In the genomic region with DNA sequence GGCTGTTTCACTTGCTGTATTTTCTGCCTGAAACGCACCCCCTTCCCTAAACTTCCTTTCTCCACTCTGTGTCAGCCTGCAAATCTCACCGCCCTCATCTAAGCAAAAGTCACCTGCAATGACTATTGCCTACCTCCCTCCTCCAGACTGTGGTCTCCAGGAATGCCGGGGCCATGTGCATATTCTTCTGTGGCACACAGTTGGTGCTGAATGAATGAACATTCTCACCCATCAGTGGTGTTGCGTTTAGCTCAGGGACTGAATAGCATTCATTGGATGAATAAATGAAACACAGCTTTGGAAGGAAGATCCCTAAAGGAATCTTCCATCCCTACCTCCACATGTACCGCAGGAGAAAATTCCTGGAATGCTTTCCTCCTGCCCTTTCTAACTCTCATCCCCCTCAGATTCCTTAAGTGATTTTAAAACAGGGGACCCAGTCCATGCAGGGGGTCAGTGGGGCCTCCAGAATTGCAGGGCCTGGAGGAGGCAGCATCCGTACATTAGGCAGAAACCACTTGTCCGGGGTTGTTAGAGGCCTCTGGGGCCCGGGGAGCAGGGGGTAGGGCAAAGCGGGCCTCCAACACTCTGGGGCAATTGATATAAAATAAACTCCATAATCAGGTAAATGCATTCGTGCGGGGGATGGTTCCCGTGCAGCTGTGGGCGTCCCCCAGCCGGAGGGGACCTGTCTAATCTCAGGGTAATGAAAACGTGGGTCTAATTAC, we compare ENCODE assay signal across 1 cellular context.
TF ChIP-seq lines count a peak whose summit lies in the region.

No MANE protein-coding gene starts in this region.

TF ChIP-seq in GM23338, 12 proteins besides CTCF, POLR2A, EP300 and RAD21:
- TF ChIP-seq, protein P1, sequence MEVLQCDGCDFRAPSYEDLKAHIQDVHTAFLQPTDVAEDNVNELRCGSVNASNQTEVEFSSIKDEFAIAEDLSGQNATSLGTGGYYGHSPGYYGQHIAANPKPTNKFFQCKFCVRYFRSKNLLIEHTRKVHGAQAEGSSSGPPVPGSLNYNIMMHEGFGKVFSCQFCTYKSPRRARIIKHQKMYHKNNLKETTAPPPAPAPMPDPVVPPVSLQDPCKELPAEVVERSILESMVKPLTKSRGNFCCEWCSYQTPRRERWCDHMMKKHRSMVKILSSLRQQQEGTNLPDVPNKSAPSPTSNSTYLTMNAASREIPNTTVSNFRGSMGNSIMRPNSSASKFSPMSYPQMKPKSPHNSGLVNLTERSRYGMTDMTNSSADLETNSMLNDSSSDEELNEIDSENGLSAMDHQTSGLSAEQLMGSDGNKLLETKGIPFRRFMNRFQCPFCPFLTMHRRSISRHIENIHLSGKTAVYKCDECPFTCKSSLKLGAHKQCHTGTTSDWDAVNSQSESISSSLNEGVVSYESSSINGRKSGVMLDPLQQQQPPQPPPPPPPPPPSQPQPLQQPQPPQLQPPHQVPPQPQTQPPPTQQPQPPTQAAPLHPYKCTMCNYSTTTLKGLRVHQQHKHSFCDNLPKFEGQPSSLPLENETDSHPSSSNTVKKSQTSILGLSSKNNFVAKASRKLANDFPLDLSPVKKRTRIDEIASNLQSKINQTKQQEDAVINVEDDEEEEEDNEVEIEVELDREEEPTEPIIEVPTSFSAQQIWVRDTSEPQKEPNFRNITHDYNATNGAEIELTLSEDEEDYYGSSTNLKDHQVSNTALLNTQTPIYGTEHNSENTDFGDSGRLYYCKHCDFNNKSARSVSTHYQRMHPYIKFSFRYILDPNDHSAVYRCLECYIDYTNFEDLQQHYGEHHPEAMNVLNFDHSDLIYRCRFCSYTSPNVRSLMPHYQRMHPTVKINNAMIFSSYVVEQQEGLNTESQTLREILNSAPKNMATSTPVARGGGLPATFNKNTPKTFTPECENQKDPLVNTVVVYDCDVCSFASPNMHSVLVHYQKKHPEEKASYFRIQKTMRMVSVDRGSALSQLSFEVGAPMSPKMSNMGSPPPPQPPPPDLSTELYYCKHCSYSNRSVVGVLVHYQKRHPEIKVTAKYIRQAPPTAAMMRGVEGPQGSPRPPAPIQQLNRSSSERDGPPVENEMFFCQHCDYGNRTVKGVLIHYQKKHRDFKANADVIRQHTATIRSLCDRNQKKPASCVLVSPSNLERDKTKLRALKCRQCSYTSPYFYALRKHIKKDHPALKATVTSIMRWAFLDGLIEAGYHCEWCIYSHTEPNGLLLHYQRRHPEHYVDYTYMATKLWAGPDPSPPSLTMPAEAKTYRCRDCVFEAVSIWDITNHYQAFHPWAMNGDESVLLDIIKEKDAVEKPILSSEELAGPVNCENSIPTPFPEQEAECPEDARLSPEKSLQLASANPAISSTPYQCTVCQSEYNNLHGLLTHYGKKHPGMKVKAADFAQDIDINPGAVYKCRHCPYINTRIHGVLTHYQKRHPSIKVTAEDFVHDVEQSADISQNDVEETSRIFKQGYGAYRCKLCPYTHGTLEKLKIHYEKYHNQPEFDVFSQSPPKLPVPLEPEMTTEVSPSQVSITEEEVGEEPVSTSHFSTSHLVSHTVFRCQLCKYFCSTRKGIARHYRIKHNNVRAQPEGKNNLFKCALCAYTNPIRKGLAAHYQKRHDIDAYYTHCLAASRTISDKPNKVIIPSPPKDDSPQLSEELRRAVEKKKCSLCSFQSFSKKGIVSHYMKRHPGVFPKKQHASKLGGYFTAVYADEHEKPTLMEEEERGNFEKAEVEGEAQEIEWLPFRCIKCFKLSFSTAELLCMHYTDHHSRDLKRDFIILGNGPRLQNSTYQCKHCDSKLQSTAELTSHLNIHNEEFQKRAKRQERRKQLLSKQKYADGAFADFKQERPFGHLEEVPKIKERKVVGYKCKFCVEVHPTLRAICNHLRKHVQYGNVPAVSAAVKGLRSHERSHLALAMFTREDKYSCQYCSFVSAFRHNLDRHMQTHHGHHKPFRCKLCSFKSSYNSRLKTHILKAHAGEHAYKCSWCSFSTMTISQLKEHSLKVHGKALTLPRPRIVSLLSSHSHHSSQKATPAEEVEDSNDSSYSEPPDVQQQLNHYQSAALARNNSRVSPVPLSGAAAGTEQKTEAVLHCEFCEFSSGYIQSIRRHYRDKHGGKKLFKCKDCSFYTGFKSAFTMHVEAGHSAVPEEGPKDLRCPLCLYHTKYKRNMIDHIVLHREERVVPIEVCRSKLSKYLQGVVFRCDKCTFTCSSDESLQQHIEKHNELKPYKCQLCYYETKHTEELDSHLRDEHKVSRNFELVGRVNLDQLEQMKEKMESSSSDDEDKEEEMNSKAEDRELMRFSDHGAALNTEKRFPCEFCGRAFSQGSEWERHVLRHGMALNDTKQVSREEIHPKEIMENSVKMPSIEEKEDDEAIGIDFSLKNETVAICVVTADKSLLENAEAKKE (CRISPR knock-in tag; IDR thresholded peaks at IDR 0.05): 0 out of 2 replicates have a peak, but pooled peaks have one; percentile 20
- TF ChIP-seq STAT1 (IDR thresholded peaks at IDR 0.05; ENCODE audit: unreplicated experiment): no peak
TF ChIP-seq in GM23338: peak in this region for 1.
